ENCODE assay signal across 1 cellular context in the genomic region with DNA sequence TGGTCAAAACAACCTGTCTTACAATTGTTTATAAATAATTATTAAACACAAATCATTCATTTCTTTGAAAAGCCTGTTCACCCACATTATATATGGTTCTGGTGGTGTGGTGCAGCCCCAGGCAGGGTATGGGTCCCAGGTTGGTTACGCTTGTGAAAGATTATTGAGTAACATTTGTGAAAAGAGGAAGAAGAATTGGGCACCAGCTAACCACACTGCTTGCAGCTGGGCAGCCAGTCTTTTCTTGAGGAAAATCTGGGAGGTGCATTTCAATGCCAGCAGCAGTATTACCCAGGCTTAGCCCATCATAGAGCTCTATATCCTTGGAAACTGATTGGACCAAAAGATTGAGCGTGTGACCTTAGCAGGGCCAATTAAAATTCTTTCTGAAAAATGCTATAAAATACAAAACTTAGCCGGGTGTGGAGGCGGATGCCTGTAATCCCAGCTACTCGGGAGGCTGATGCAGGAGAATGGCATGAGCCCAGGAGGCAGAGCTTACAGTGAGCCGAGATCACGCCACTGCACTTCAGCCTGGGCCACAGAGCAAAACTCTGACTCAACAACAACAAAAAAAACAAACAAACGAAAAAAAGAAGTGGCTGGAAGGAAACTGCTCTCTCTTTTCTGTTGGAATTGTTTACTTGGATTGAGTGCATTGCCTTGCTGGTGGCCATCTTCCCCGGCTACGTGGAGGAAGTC.
TF ChIP-seq lines count a peak whose summit lies in the region.

No MANE protein-coding gene starts in this region.

TF ChIP-seq in HCT116, 20 proteins besides CTCF, POLR2A, EP300 and RAD21 (continued from another document):
- TF ChIP-seq TCF7L2 (IDR thresholded peaks at IDR 0.05; ENCODE audit: borderline replicate concordance, extremely low read depth, insufficient read depth, insufficient read length): no peak
- TF ChIP-seq JUND (IDR thresholded peaks at IDR 0.05): no peak
